Comparison of ENCODE assay signal across 8 cellular contexts in the genomic region with DNA sequence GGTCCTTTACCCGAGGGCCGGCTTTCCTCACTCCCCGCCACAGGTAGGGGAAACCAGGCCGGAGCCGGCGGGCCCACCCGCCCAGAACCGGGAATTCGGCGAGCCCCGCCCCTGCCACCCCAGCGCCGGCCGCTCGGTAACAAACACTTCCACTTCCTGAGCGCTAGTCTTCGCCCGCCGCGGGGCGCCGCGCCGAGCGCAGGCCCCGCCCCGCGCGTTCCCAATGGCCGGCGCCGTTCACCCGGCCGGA. TPM values are rescaled to one million over a fixed set of nuclear protein-coding genes. Genes with fewer than 3 reads are reported as not detected.
A peak's percentile ranks its signal among the peaks of the same experiment; 100 is the strongest.
DNase-seq lines count a peak whose midpoint lies in the region; ATAC-seq and TF ChIP-seq lines count a peak whose summit lies in the region.

No MANE protein-coding gene starts in this region.

- H3K27ac Mint-ChIP-seq in stimulated activated naive CD8-positive, alpha-beta T cell treated with anti-CD3 and anti-CD28 coated beads, Interleukin-15, amount 100 ng/mL, for 72 hours, result peak overlapping the region in 1 of 2 donors; percentile 68

- no peak for ATAC-seq in gastroesophageal sphincter
- ATAC-seq in stimulated activated naive CD8-positive, alpha-beta T cell treated with anti-CD3 and anti-CD28 coated beads, Interleukin-15, amount 100 ng/mL, for 72 hours, result no peak
- ATAC-seq in HG02763 (IDR thresholded peaks at IDR 0.05; ENCODE audit: unreplicated experiment), result no peak
- ATAC-seq in HG03039 (IDR thresholded peaks at IDR 0.05; ENCODE audit: unreplicated experiment), result no peak

- H3K27me3 ChIP-seq in SJCRH30 (no peaks in the 10 kb centered on the region), gastroesophageal sphincter (peaks cover 32% of the 10 kb centered on the region)

- H3K9me3 Mint-ChIP-seq in stimulated activated naive CD8-positive, alpha-beta T cell treated with anti-CD3 and anti-CD28 coated beads, Interleukin-15, amount 100 ng/mL, for 72 hours, result peaks cover 5 to 10% of the 10 kb centered on the region in 2 donors

- peaks cover 8% of the 10 kb centered on the region; the same call in 1 of the 2 replicates for H3K4me1 ChIP-seq in SJCRH30
- H3K4me1 ChIP-seq in gastroesophageal sphincter, result peaks cover 0 to 83% (median 9%) of the 10 kb centered on the region in 3 donors

- H3K4me1 Mint-ChIP-seq in stimulated activated naive CD8-positive, alpha-beta T cell treated with anti-CD3 and anti-CD28 coated beads, Interleukin-15, amount 100 ng/mL, for 72 hours, result peaks cover 78% of the 10 kb centered on the region

- no peak for TF ChIP-seq POLR2A in gastroesophageal sphincter (IDR thresholded peaks at IDR 0.05)

- H3K36me3 ChIP-seq in SJCRH30 (no peaks in the 10 kb centered on the region), gastroesophageal sphincter (no peaks in the 10 kb centered on the region)

- WGBS in gastroesophageal sphincter (ENCODE audit: low coverage in 1 of 2), 2 donors, result no CpG with 5 or more reads among the region's 34 CpGs

- no peaks in the 10 kb centered on the region for H3K27me3 Mint-ChIP-seq in stimulated activated naive CD8-positive, alpha-beta T cell treated with anti-CD3 and anti-CD28 coated beads, Interleukin-15, amount 100 ng/mL, for 72 hours

- H3K4me3 Mint-ChIP-seq in stimulated activated naive CD8-positive, alpha-beta T cell treated with anti-CD3 and anti-CD28 coated beads, Interleukin-15, amount 100 ng/mL, for 72 hours, result peak overlapping the region; percentile 64 to 76

- peak overlapping the region; percentile 70 for H3K4me3 ChIP-seq in SJCRH30
- H3K4me3 ChIP-seq in gastroesophageal sphincter, result peak overlapping the region; percentile 36 to 92

- H3K27ac ChIP-seq in SJCRH30 (no peak overlapping the region), gastroesophageal sphincter (peak overlapping the region in 3 of 4 donors; percentile 79 to 85 (median 80))

- TF ChIP-seq EP300 in gastroesophageal sphincter (IDR thresholded peaks at IDR 0.05), result no peak

- DNase-seq in NOMO-1 (lab: John Stamatoyannopoulos, UW; ENCODE audit: unreplicated experiment in 2 of 2) (peak; percentile 90 to 97), NOMO-1 treated with DMSO at 0.1 percent for 48 hours (lab: John Stamatoyannopoulos, UW; ENCODE audit: unreplicated experiment) (no peak), SJCRH30 (no peak), GDM1 (lab: John Stamatoyannopoulos, UW) (no peak)
- no peak for DNase-seq in stimulated activated naive CD8-positive, alpha-beta T cell treated with anti-CD3 and anti-CD28 coated beads, Interleukin-15, amount 100 ng/mL, for 72 hours

- H3K9me3 ChIP-seq in SJCRH30 (replicated peaks), result no peaks in the 10 kb centered on the region
- H3K9me3 ChIP-seq in gastroesophageal sphincter, result no peaks in the 10 kb centered on the region

- peak in 3 of 4 experiments; percentile 27 to 55 (median 51) for TF ChIP-seq CTCF in gastroesophageal sphincter (IDR thresholded peaks at IDR 0.05)

RNA-seq across cellular contexts. Expression of gene NHERF1, which starts 0.2 kb away (rescaled TPM):
- 42.0 and 45.4 TPM in 2 replicates for total RNA-seq in SJCRH30 (2014; rRNA removed; shearing (Covaris generic))
- total RNA-seq in gastroesophageal sphincter, result 10 to 100 TPM; 10.3 to 25.7 (median 19.9) TPM

RNA-seq across cellular contexts. Expression of gene RAB37, which starts 11.1 kb away (rescaled TPM):
- 1.3 and 3.0 TPM in 2 replicates for total RNA-seq in SJCRH30 (2014; rRNA removed; shearing (Covaris generic))
- total RNA-seq in gastroesophageal sphincter, result 1 to 10 TPM; 1.2 to 5.1 (median 2.0) TPM

RNA-seq across cellular contexts. Expression of gene NAT9, which starts 27.9 kb away (rescaled TPM):
- 47.7 and 50.1 TPM in 2 replicates for total RNA-seq in SJCRH30 (2014; rRNA removed; shearing (Covaris generic))
- total RNA-seq in gastroesophageal sphincter, result 10 to 100 TPM; 21.7 to 34.7 (median 26.3) TPM

RNA-seq across cellular contexts. Expression of gene CD300LF, which starts 35.5 kb away (rescaled TPM):
- total RNA-seq in SJCRH30 (2014; rRNA removed; shearing (Covaris generic)), result not detected in 2 replicates
- under 1 TPM in 1 of 4 donors, not detected in 3; 0.27 TPM for total RNA-seq in gastroesophageal sphincter

Comparison
In these comparisons a context has a peak if more than half of its experiments do, and no peak if none do; other contexts are left out.
1. DNase-seq: peak in NOMO-1 (2 of 2); none in NOMO-1 treated with DMSO at 0.1 percent for 48 hours (single experiment), SJCRH30 (0 of 2), stimulated activated naive CD8-positive, alpha-beta T cell treated with anti-CD3 and anti-CD28 coated beads, Interleukin-15, amount 100 ng/mL, for 72 hours (0 of 2) and GDM1 (single experiment).